In the genomic region with DNA sequence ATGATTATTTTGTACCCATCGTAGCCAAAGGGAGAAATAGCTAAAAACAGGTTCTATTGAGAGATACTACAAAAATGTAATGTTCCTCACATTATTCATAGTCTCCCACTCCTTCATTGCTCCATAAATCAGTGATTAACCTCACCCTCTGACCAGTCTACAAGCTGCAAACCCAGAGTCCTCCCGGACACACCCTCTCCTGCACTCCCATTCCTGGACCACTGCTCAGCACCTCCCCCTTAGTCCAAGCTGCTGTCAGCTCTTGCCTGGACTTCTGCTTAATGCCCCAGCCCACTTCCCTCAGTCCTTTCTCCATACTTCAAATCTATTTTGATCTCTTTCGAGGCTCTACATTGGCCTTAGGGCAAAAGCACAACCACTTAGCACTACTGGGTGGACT, we compare ENCODE assay signal across 14 cellular contexts.
DNase-seq lines count a peak whose midpoint lies in the region; ATAC-seq and TF ChIP-seq lines count a peak whose summit lies in the region.
"Had no signal": no experiment of that assay in that cellular context is flagged by ENCODE, and none has a peak within 500 bp of the region (broad histone marks: within the 10 kb centered on the region; RNA-seq: fewer than 3 reads in every experiment).

No MANE protein-coding gene starts in this region.

- H3K4me1 ChIP-seq in RWPE2 (ENCODE audit: insufficient read depth, poor library complexity, severe bottlenecking) (no peaks in the 10 kb centered on the region), upper lobe of right lung (peaks cover 16% of the 10 kb centered on the region)
- H3K4me1 ChIP-seq: SJCRH30 had no signal

- intact Hi-C loops in upper lobe of right lung (cut with DNase I), result no loop called here

- H3K27ac Mint-ChIP-seq in nephron, result peak overlapping the region; percentile 1 to 27 (median 10)
- H3K27ac Mint-ChIP-seq: GM23338 had no signal

- no peaks in the 10 kb centered on the region for H3K36me3 Mint-ChIP-seq in nephron (ENCODE audit: low read depth)

- H3K4me1 Mint-ChIP-seq in nephron, result peaks cover 34% of the 10 kb centered on the region

- no peaks in the 10 kb centered on the region for H3K27me3 ChIP-seq in RWPE2 (ENCODE audit: insufficient read depth, poor library complexity, severe bottlenecking)
- H3K27me3 ChIP-seq in upper lobe of right lung, result no peaks in the 10 kb centered on the region
- H3K27me3 ChIP-seq: SJCRH30 had no signal

- DNase-seq in RWPE2 (ENCODE audit: low spot score) (no peak), fibroblast of mammary gland (ENCODE audit: low read depth) (peak; percentile 45), upper lobe of right lung (no peak), cerebellum (ENCODE audit: low spot score) (no peak), cerebellar cortex (ENCODE audit: low spot score) (no peak)
- DNase-seq: COR-L47, NCI-H187, NCI-H345, NCI-H526 treated with DMSO at 0.1 percent for 48 hours, SJCRH30 had no signal

- TF ChIP-seq CTCF in RWPE2 (IDR thresholded peaks at IDR 0.05; ENCODE audit: poor library complexity, severe bottlenecking) (no peak), fibroblast of mammary gland (conservative IDR thresholded peaks at IDR 0.05; ENCODE audit: control insufficient read depth, insufficient read depth, low read depth, low read length) (no peak), nephron (IDR thresholded peaks at IDR 0.05; ENCODE audit: unreplicated experiment in 3 of 3) (no peak), upper lobe of right lung (IDR thresholded peaks at IDR 0.05) (no peak)

- no peaks in the 10 kb centered on the region for H3K9me3 Mint-ChIP-seq in nephron
- H3K9me3 Mint-ChIP-seq: GM23338 had no signal

- no peak overlapping the region for H3K27ac ChIP-seq in RWPE2 (ENCODE audit: poor library complexity, severe bottlenecking)
- no peak overlapping the region for H3K27ac ChIP-seq in upper lobe of right lung
- H3K27ac ChIP-seq: SJCRH30 had no signal

- peak; percentile 51; the same call in 1 of the 3 replicates for ATAC-seq in RWPE2 (ENCODE audit: low read depth)
- ATAC-seq in upper lobe of right lung, result peak; percentile 45
- ATAC-seq in GM21825 (IDR thresholded peaks at IDR 0.05; ENCODE audit: unreplicated experiment), result no peak
- ATAC-seq: GM23338, HCT116 had no signal

- no peak overlapping the region for H3K4me3 Mint-ChIP-seq in nephron
- H3K4me3 Mint-ChIP-seq: GM23338 had no signal

- no peak overlapping the region for H3K4me3 ChIP-seq in RWPE2 (ENCODE audit: severe bottlenecking)
- H3K4me3 ChIP-seq in fibroblast of mammary gland (ENCODE audit: control insufficient read depth, low read depth, low read length), result no peak overlapping the region
- no peak overlapping the region for H3K4me3 ChIP-seq in upper lobe of right lung
- H3K4me3 ChIP-seq: GM23338, SJCRH30 had no signal

- H3K9me3 ChIP-seq in RWPE2 (ENCODE audit: severe bottlenecking) (no peaks in the 10 kb centered on the region), upper lobe of right lung (no peaks in the 10 kb centered on the region)
- H3K9me3 ChIP-seq: SJCRH30 had no signal

- H3K36me3 ChIP-seq in RWPE2 (ENCODE audit: low read depth) (no peaks in the 10 kb centered on the region), upper lobe of right lung (no peaks in the 10 kb centered on the region)
- H3K36me3 ChIP-seq: SJCRH30 had no signal

- H3K27me3 Mint-ChIP-seq in nephron (ENCODE audit: low read depth), result no peaks in the 10 kb centered on the region
